20 cellular contexts compared by ENCODE assay signal in the genomic region with DNA sequence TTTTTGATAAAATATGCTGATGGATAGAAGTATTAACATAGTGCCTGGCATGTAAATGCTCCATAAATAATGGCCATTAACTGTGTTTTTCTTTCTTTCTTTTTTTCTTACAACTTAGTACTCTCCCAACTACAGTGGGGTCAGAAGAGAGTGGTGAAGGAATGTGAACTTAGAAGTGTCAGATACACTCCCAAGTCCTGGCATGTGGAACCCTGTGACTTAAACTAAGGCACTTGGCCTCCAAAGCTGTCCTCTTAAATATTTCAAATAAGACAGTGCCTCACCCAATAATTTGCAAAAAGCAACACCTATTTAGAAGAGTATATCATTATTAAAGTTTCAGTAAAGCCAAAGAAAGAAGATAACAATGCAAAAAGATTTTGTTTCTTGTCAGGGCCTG.
"Had no signal": no experiment of that assay in that cellular context is flagged by ENCODE, and none has a peak within 500 bp of the region (broad histone marks: within the 10 kb centered on the region; RNA-seq: fewer than 3 reads in every experiment).

No MANE protein-coding gene starts in this region.

- H3K4me2 ChIP-seq: PC-9 had no signal

- H3K27ac Mint-ChIP-seq: activated B cell treated with CpG ODN at 0.5 μM for 24 hours; activated CD4-positive, alpha-beta T cell treated with anti-CD3 and anti-CD28 coated beads, Interleukin-2, amount 10 ng/mL, durations not matched to agents 24 days and 14 days; activated CD8-positive, alpha-beta memory T cell treated with anti-CD3 and anti-CD28 coated beads, Interleukin-2, amount 10 ng/mL, durations not matched to agents 7 days and 5 days; activated naive CD4-positive, alpha-beta T cell treated with anti-CD3 and anti-CD28 coated beads, Interleukin-2, amount 50 U/mL, for 24 hours; activated T-cell treated with anti-CD3 and anti-CD28 coated beads, Interleukin-2, amount 50 U/mL, for 24 hours; activated T-helper 1 cell treated with anti-CD3 and anti-CD28 coated beads, Interleukin-12 subunit alpha, Interleukin-12 subunit beta, Interleukin-2, Interleukin-4 antibody, amounts not matched to agents 30 ng/mL and 10 ng/mL and 1 ng/mL, durations not matched to agents 14 hours and 24 hours and 36 hours; T-helper 1 cell treated with Interleukin-12 subunit alpha and Interleukin-12 subunit beta and Interleukin-4 antibody, amounts not matched to agents 30 μg/mL and 1 μg/mL, for 36 hours had no signal

- H3K9me3 Mint-ChIP-seq: activated B cell treated with CpG ODN at 0.5 μM for 24 hours; activated CD4-positive, alpha-beta T cell treated with anti-CD3 and anti-CD28 coated beads, Interleukin-2, amount 10 ng/mL, durations not matched to agents 24 days and 14 days; activated naive CD4-positive, alpha-beta T cell treated with anti-CD3 and anti-CD28 coated beads, Interleukin-2, amount 50 U/mL, for 24 hours; activated T-cell treated with anti-CD3 and anti-CD28 coated beads, Interleukin-2, amount 50 U/mL, for 24 hours; activated T-helper 1 cell treated with anti-CD3 and anti-CD28 coated beads, Interleukin-12 subunit alpha, Interleukin-12 subunit beta, Interleukin-2, Interleukin-4 antibody, amounts not matched to agents 30 ng/mL and 10 ng/mL and 1 ng/mL, durations not matched to agents 14 hours and 24 hours and 36 hours; T-helper 1 cell treated with Interleukin-12 subunit alpha and Interleukin-12 subunit beta and Interleukin-4 antibody, amounts not matched to agents 30 μg/mL and 1 μg/mL, for 36 hours had no signal

- H3K36me3 Mint-ChIP-seq: activated CD8-positive, alpha-beta memory T cell treated with anti-CD3 and anti-CD28 coated beads, Interleukin-2, amount 10 ng/mL, durations not matched to agents 7 days and 5 days; activated naive CD4-positive, alpha-beta T cell treated with anti-CD3 and anti-CD28 coated beads, Interleukin-2, amount 50 U/mL, for 24 hours had no signal

- H3K4me1 Mint-ChIP-seq: activated B cell treated with CpG ODN at 0.5 μM for 24 hours; activated CD4-positive, alpha-beta T cell treated with anti-CD3 and anti-CD28 coated beads, Interleukin-2, amount 10 ng/mL, durations not matched to agents 24 days and 14 days; activated CD8-positive, alpha-beta memory T cell treated with anti-CD3 and anti-CD28 coated beads, Interleukin-2, amount 10 ng/mL, durations not matched to agents 7 days and 5 days; activated naive CD4-positive, alpha-beta T cell treated with anti-CD3 and anti-CD28 coated beads, Interleukin-2, amount 50 U/mL, for 24 hours had no signal

- H2AFZ ChIP-seq: PC-9 had no signal

- H3K27ac ChIP-seq: PC-9 had no signal

- H3K4me3 Mint-ChIP-seq: activated B cell treated with CpG ODN at 0.5 μM for 24 hours; activated CD4-positive, alpha-beta T cell treated with anti-CD3 and anti-CD28 coated beads, Interleukin-2, amount 10 ng/mL, durations not matched to agents 24 days and 14 days; activated CD8-positive, alpha-beta memory T cell treated with anti-CD3 and anti-CD28 coated beads, Interleukin-2, amount 10 ng/mL, durations not matched to agents 7 days and 5 days; activated naive CD4-positive, alpha-beta T cell treated with anti-CD3 and anti-CD28 coated beads, Interleukin-2, amount 50 U/mL, for 24 hours; activated T-cell treated with anti-CD3 and anti-CD28 coated beads, Interleukin-2, amount 50 U/mL, for 24 hours; activated T-helper 1 cell treated with anti-CD3 and anti-CD28 coated beads, Interleukin-12 subunit alpha, Interleukin-12 subunit beta, Interleukin-2, Interleukin-4 antibody, amounts not matched to agents 30 ng/mL and 10 ng/mL and 1 ng/mL, durations not matched to agents 14 hours and 24 hours and 36 hours; T-helper 1 cell treated with Interleukin-12 subunit alpha and Interleukin-12 subunit beta and Interleukin-4 antibody, amounts not matched to agents 30 μg/mL and 1 μg/mL, for 36 hours had no signal

- H3K4me3 ChIP-seq: PC-9 had no signal

- DNase-seq: activated B cell treated with CpG ODN at 0.5 μM for 24 hours; activated CD4-positive, alpha-beta T cell treated with anti-CD3 and anti-CD28 coated beads for 1 hour; activated CD4-positive, alpha-beta T cell treated with anti-CD3 and anti-CD28 coated beads, Interleukin-2, amount 10 ng/mL, durations not matched to agents 24 days and 14 days; activated CD4-positive, alpha-beta T cell treated with anti-CD3 and anti-CD28 coated beads, Interleukin-2, amount 50 U/mL, for 48 hours; activated CD8-positive, alpha-beta memory T cell treated with anti-CD3 and anti-CD28 coated beads, Interleukin-2, amount 10 ng/mL, durations not matched to agents 7 days and 5 days; activated effector memory CD4-positive, alpha-beta T cell treated with Interleukin-2 at 50 U/mL for 16 hours; activated naive CD4-positive, alpha-beta T cell; activated T-cell treated with anti-CD3 and anti-CD28 coated beads, Interleukin-2, amount 50 U/mL, for 24 hours; aorta; Kasumi-1; KBM-7; NCI-H1930; NCI-H2171; NCI-H226; NCI-H526 treated with DMSO at 0.1 percent for 48 hours; SHP77 treated with DMSO at 0.1 percent for 48 hours had no signal

- ATAC-seq: activated CD8-positive, alpha-beta memory T cell treated with anti-CD3 and anti-CD28 coated beads, Interleukin-2, amount 10 ng/mL, durations not matched to agents 7 days and 5 days had no signal

- H3K27me3 Mint-ChIP-seq: activated B cell treated with CpG ODN at 0.5 μM for 24 hours had no signal
